40 cellular contexts compared by ENCODE assay signal in the genomic region with DNA sequence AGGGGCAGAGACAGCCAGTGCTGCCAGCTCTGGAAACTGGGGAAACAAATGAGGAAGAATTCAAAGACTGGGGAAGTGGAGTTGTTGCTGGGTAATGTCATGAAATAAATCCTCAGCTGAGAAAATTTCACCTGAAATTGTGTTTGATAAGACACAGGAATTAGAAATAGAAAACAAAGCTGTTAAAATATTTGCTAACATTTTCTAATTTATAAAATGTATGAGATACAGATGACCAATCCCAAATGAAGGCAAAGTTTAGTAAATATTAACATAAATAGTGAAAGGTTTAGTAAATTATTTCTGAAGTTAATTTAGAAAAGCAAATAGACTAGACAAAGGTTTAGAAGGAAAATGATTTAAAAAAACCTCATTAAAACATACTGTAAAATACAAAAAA. TPM values are rescaled to one million over a fixed set of nuclear protein-coding genes. Genes with fewer than 3 reads are reported as not detected.
"Had no signal": no experiment of that assay in that cellular context is flagged by ENCODE, and none has a peak within 500 bp of the region (broad histone marks: within the 10 kb centered on the region; RNA-seq: fewer than 3 reads in every experiment).

A gene with protein sequence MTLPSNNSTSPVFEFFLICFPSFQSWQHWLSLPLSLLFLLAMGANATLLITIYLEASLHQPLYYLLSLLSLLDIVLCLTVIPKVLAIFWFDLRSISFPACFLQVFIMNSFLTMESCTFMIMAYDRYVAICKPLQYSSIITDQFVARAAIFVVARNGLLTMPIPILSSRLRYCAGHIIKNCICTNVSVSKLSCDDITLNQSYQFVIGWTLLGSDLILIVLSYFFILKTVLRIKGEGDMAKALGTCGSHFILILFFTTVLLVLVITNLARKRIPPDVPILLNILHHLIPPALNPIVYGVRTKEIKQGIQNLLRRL (minus strand): TSS at position 101 of the 400 bp plus-strand sequence. CDS start 0 bp downstream, at position 101.

- H3K36me3 ChIP-seq: adrenal gland, ascending aorta, brain microvascular endothelial cell, cardiac muscle cell had no signal

- DNase-seq: activated effector memory CD4-positive, alpha-beta T cell treated with anti-CD3 and anti-CD28 coated beads, Interleukin-2, amount 50 U/mL, for 16 hours; activated effector memory CD4-positive, alpha-beta T cell treated with Interleukin-2 at 50 U/mL for 16 hours; activated gamma-delta T cell; activated gamma-delta T cell treated with Interleukin-2 at 50 U/mL for 16 hours; activated naive CD4-positive, alpha-beta T cell; activated naive CD4-positive, alpha-beta T cell treated with anti-CD3 and anti-CD28 coated beads for 36 hours; activated naive CD4-positive, alpha-beta T cell treated with anti-CD3 and anti-CD28 coated beads, Interleukin-2, amount 10 ng/mL, durations not matched to agents 7 days and 5 days; activated naive CD4-positive, alpha-beta T cell treated with anti-CD3 and anti-CD28 coated beads, Interleukin-2, amount 50 U/mL, for 16 hours; activated naive CD4-positive, alpha-beta T cell treated with Interleukin-2 at 50 U/mL for 16 hours; activated naive CD8-positive, alpha-beta T cell treated with anti-CD3 and anti-CD28 coated beads for 36 hours; activated naive CD8-positive, alpha-beta T cell treated with anti-CD3 and anti-CD28 coated beads, Interleukin-2, amount 10 ng/mL, durations not matched to agents 7 days and 5 days; activated naive CD8-positive, alpha-beta T cell treated with anti-CD3 and anti-CD28 coated beads, Interleukin-2, amount 50 U/mL, for 24 hours; activated T-cell treated with anti-CD3 and anti-CD28 coated beads for 4 hours; activated T-cell treated with anti-CD3 and anti-CD28 coated beads, Interleukin-2, amount 50 U/mL, for 1 hour; activated T-cell treated with anti-CD3 and anti-CD28 coated beads, Interleukin-2, amount 50 U/mL, for 24 hours; activated T-cell treated with anti-CD3 and anti-CD28 coated beads, Interleukin-2, amount 50 U/mL, for 4 hours; activated T-cell treated with anti-CD3 and anti-CD28 coated beads, Interleukin-2, amount 50 U/mL, for 48 hours; activated T-cell treated with anti-CD3 and anti-CD28 coated beads, Interleukin-2, amount 50 U/mL, for 72 hours; adrenal gland; amniotic stem cell; amygdala; anterior cingulate cortex; aorta; body of pancreas; brain microvascular endothelial cell; caudate nucleus; central memory CD4-positive, alpha-beta T cell; cerebellar nuclear complex had no signal

- H3K4me1 ChIP-seq: adrenal gland, ascending aorta, body of pancreas had no signal

- H3K4me3 ChIP-seq: adrenal gland, ascending aorta, body of pancreas, cardiac muscle cell had no signal

- ATAC-seq: activated naive CD4-positive, alpha-beta T cell treated with anti-CD3 and anti-CD28 coated beads, Interleukin-2, amount 50 U/mL, for 72 hours; activated naive CD8-positive, alpha-beta T cell treated with anti-CD3 and anti-CD28 coated beads, Interleukin-2, amount 50 U/mL, for 24 hours; activated T-cell treated with anti-CD3 and anti-CD28 coated beads, Interleukin-2, amount 50 U/mL, for 4 hours; activated T-cell treated with anti-CD3 and anti-CD28 coated beads, Interleukin-2, amount 50 U/mL, for 72 hours; activated T-helper 17 cell treated with anti-CD3 and anti-CD28 coated beads, Interleukin-2, amount 50 U/mL, for 72 hours; body of pancreas had no signal

- H3K27ac ChIP-seq: adrenal gland, ascending aorta, body of pancreas, brain microvascular endothelial cell, cardiac muscle cell had no signal

- H3K9me3 ChIP-seq: adrenal gland, body of pancreas had no signal

- FAIRE-seq: astrocyte, bronchial epithelial cell had no signal

- H3K27me3 ChIP-seq: adrenal gland, ascending aorta, body of pancreas, brain microvascular endothelial cell, cardiac muscle cell had no signal

RNA-seq across cellular contexts. Expression of the gene that starts here (rescaled TPM):
- total RNA-seq: activated naive CD4-positive, alpha-beta T cell treated with anti-CD3 and anti-CD28 coated beads for 36 hours; activated naive CD4-positive, alpha-beta T cell treated with anti-CD3 and anti-CD28 coated beads, Interleukin-2, amount 50 U/mL, for 72 hours; activated naive CD8-positive, alpha-beta T cell treated with anti-CD3 and anti-CD28 coated beads for 36 hours; activated naive CD8-positive, alpha-beta T cell treated with anti-CD3 and anti-CD28 coated beads, Interleukin-2, amount 10 ng/mL, durations not matched to agents 7 days and 5 days; activated T-cell treated with anti-CD3 and anti-CD28 coated beads, Interleukin-2, amount 50 U/mL, for 4 hours; activated T-cell treated with anti-CD3 and anti-CD28 coated beads, Interleukin-2, amount 50 U/mL, for 72 hours; activated T-helper 1 cell treated with anti-CD3 and anti-CD28 coated beads, Interleukin-12 subunit alpha, Interleukin-12 subunit beta, Interleukin-2, Interleukin-4 antibody, amounts not matched to agents 30 ng/mL and 10 ng/mL and 1 ng/mL, durations not matched to agents 14 hours and 24 hours and 36 hours; activated T-helper 17 cell treated with anti-CD3 and anti-CD28 coated beads, Interleukin-2, amount 50 U/mL, for 72 hours; activated T-helper 2 cell treated with anti-CD3 and anti-CD28 coated beads, Interferon-gamma antibody, Interleukin-2, Interleukin-4, amounts not matched to agents 10 μg/mL and 5 μg/mL and 100 μg/mL, durations not matched to agents 14 hours and 24 hours and 36 hours; adrenal gland; aorta; ascending aorta; astrocyte; body of pancreas; bronchial epithelial cell; cardiac muscle cell; cardiac septum; cerebellum; chondrocyte had no signal
- polyA plus RNA-seq: adipose tissue, adrenal gland, aorta, cardiac muscle cell had no signal
